Comparison of ENCODE assay signal across 9 cellular contexts in the genomic region with DNA sequence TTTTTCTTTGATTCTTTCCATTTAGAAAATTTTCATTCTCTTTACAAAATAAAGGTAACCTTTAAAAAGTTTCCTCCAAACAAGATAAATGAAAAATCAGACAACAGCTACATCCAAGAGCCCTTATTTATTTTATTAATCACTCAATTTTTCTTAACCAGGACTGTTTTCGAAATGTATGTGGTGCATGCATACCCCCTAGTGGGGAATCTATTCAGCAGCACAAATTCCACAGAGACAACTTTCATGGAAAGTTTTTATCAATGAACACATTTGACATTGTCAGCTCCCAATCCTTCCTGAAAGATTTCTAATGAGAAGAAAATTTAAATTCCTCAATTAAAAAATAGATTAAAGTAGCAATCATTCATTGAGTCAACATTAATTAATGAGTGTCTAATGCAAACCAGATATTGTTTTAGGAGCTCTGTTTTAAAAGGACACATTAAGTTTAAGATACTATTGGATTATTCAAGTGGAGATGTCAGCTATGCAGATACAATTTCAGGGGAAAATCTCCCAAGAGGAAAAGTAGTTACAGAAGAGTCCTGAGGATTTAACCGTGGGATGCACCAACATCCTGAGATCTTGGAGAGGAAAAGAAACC. TPM values are rescaled to one million over a fixed set of nuclear protein-coding genes. Genes with fewer than 3 reads are reported as not detected.
DNase-seq lines count a peak whose midpoint lies in the region; ATAC-seq and TF ChIP-seq lines count a peak whose summit lies in the region.
"Had no signal": no experiment of that assay in that cellular context is flagged by ENCODE, and none has a peak within 500 bp of the region (broad histone marks: within the 10 kb centered on the region; RNA-seq: fewer than 3 reads in every experiment).

No MANE protein-coding gene starts in this region.

- TF ChIP-seq CTCF in GM06990 (IDR thresholded peaks at IDR 0.05; ENCODE audit: insufficient read depth, low read length, poor library complexity, severe bottlenecking) (peak; percentile 60), MM.1S (IDR thresholded peaks at IDR 0.05; ENCODE audit: low read length) (peak; percentile 78), ovary (IDR thresholded peaks at IDR 0.05) (peak in 2 of 3 donors; percentile 17 to 27)

- H2AFZ ChIP-seq in MM.1S (ENCODE audit: low read length), result no peak overlapping the region

- H3K9me2 ChIP-seq in MM.1S (replicated peaks; ENCODE audit: insufficient read depth, low read length), result no peaks in the 10 kb centered on the region

- TF ChIP-seq EP300 in ovary (IDR thresholded peaks at IDR 0.05), result no peak

- no peak overlapping the region for H3K4me2 ChIP-seq in MM.1S (ENCODE audit: low read depth, low read length)

- H3K9ac ChIP-seq in MM.1S (ENCODE audit: low read length), result no peak overlapping the region

- H3K27me3 ChIP-seq in GM06990 (replicated peaks; ENCODE audit: control insufficient read depth, insufficient read depth, low read length) (no peaks in the 10 kb centered on the region), MM.1S (replicated peaks; ENCODE audit: insufficient read depth, low read length) (no peaks in the 10 kb centered on the region), ovary (no peaks in the 10 kb centered on the region)

- H3K36me3 ChIP-seq in GM06990 (ENCODE audit: control insufficient read depth, insufficient read depth, low read length) (no peaks in the 10 kb centered on the region), MM.1S (replicated peaks; ENCODE audit: insufficient read depth, low read length) (no peaks in the 10 kb centered on the region), ovary (no peaks in the 10 kb centered on the region)
- H3K36me3 ChIP-seq: SJSA1 had no signal

- intact Hi-C loops in ovary (cut with DNase I), result loop anchor here in 2 of 4 donors (5.0 to 10.0 kb wide), 2 partner anchors 1068 to 1071 kb away; no protein-coding TSS in a partner anchor

- DNase-seq in GM06990 (ENCODE audit: extremely low read depth, insufficient read length), result no peak
- peak; percentile 38 for DNase-seq in MM.1S
- DNase-seq in dermis blood vessel endothelial cell, result peak; percentile 67
- DNase-seq in ovary, result no peak
- no peak for DNase-seq in activated CD4-positive, alpha-beta T cell treated with anti-CD3 and anti-CD28 coated beads, Interleukin-2, amount 50 U/mL, for 4 hours
- no peak for DNase-seq in D341Med (ENCODE audit: low spot score)
- no peak for DNase-seq in activated CD8-positive, alpha-beta memory T cell treated with anti-CD3 and anti-CD28 coated beads, Interleukin-2, amount 50 U/mL, for 4 hours

- H3K4me3 ChIP-seq in GM06990 (replicated peaks; ENCODE audit: low read depth, low read length), result no peak overlapping the region
- no peak overlapping the region for H3K4me3 ChIP-seq in MM.1S (ENCODE audit: low read length)
- no peak overlapping the region for H3K4me3 ChIP-seq in ovary
- H3K4me3 ChIP-seq: SJSA1 had no signal

- no peaks in the 10 kb centered on the region for H3K79me2 ChIP-seq in MM.1S (ENCODE audit: low read length)

- H4K20me1 ChIP-seq in MM.1S (ENCODE audit: insufficient read depth, low read length), result no peaks in the 10 kb centered on the region

- peaks cover 21% of the 10 kb centered on the region for H3K4me1 ChIP-seq in MM.1S (ENCODE audit: low read length)
- no peaks in the 10 kb centered on the region for H3K4me1 ChIP-seq in ovary (ENCODE audit: insufficient read depth)

- no peak for ATAC-seq in GM18868 (IDR thresholded peaks at IDR 0.05; ENCODE audit: unreplicated experiment)

- H3K27ac ChIP-seq in MM.1S (ENCODE audit: low read length) (no peak overlapping the region), ovary (no peak overlapping the region)
- H3K27ac ChIP-seq: SJSA1 had no signal

- no peak for TF ChIP-seq POLR2A in ovary (IDR thresholded peaks at IDR 0.05)

- WGBS in ovary, 3 donors, result 17 to 26% (median 21%) methylated on average over 2 of the region's 2 CpGs

- no peaks in the 10 kb centered on the region for H3F3A ChIP-seq in MM.1S (ENCODE audit: insufficient read depth, low read length)

- H3K9me3 ChIP-seq in MM.1S (replicated peaks; ENCODE audit: insufficient read depth, low read length) (no peaks in the 10 kb centered on the region), ovary (no peaks in the 10 kb centered on the region)
- H3K9me3 ChIP-seq: SJSA1 had no signal

RNA-seq across cellular contexts. Expression of a gene that starts 5.2 kb away (rescaled TPM):
- total RNA-seq in dermis blood vessel endothelial cell, result 0.09 TPM in 1 of 2 replicates, not detected in the other
- total RNA-seq in ovary, result under 1 TPM in 5 of 7 donors, not detected in 2; 0.11 to 0.35 (median 0.32) TPM
- polyA plus RNA-seq in ovary, result under 1 TPM; 0.13 to 1.00 TPM

RNA-seq across cellular contexts. Expression of a gene that starts 8.8 kb away (rescaled TPM):
- 34.9 and 38.6 TPM in 2 replicates for total RNA-seq in dermis blood vessel endothelial cell
- total RNA-seq in ovary, result 10 to 100 TPM; 20.9 to 35.1 (median 28.6) TPM
- polyA plus RNA-seq in ovary, result 10 to 100 TPM; 25.6 to 34.1 TPM

RNA-seq across cellular contexts. Expression of a gene that starts 57.9 kb away (rescaled TPM):
- 441 and 829 TPM in 2 replicates for total RNA-seq in dermis blood vessel endothelial cell
- under 1 TPM in 3 of 7 donors, not detected in 4; 0.27 to 0.84 (median 0.36) TPM for total RNA-seq in ovary
- under 1 TPM; 0.32 to 0.36 TPM for polyA plus RNA-seq in ovary

Comparison
In these comparisons a context has a peak if more than half of its experiments do, and no peak if none do; other contexts are left out.
1. DNase-seq: peak in MM.1S (single experiment) and dermis blood vessel endothelial cell (single experiment); none in GM06990 (single experiment), ovary (0 of 5), activated CD4-positive, alpha-beta T cell treated with anti-CD3 and anti-CD28 coated beads, Interleukin-2, amount 50 U/mL, for 4 hours (0 of 2), D341Med (single experiment) and activated CD8-positive, alpha-beta memory T cell treated with anti-CD3 and anti-CD28 coated beads, Interleukin-2, amount 50 U/mL, for 4 hours (single experiment).
2. CTCF ChIP-seq: peak in every context shown above with its lines; median percentile 78 in MM.1S; 60 in GM06990; 22 in ovary.
3. RNA of a gene that starts 57.9 kb away (total RNA-seq): 441 to 829 TPM in dermis blood vessel endothelial cell; 0.27 to 0.84 TPM in ovary; every median in the first group is over 100 times any median in the second.